ENCODE assay signal across 19 cellular contexts in the genomic region with DNA sequence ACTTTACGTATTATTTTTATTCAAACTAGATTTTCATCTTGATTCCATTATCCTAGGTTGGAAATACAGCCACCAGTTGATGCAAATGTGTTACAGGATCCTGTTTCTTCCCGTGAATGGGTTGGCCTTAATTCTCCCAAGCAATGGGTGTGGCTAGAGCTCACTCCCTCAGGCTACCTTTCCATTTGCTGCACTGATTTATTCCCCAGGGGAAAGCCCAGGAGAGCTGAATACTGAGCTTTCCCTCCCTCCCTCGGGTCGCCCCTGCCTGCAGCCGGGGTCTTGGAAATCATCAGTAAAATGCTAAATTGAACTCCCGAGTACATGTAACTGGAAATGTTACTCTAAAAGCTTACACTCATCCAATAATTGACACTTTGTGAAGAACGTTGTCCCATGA. TPM values are rescaled to one million over a fixed set of nuclear protein-coding genes. Genes with fewer than 3 reads are reported as not detected.
A peak's percentile ranks its signal among the peaks of the same experiment; 100 is the strongest.
DNase-seq lines count a peak whose midpoint lies in the region; ATAC-seq and TF ChIP-seq lines count a peak whose summit lies in the region.
"Had no signal": no experiment of that assay in that cellular context is flagged by ENCODE, and none has a peak within 500 bp of the region (broad histone marks: within the 10 kb centered on the region; RNA-seq: fewer than 3 reads in every experiment).

No MANE protein-coding gene starts in this region.

- ATAC-seq in foreskin keratinocyte (peak; percentile 55), HG03442 (IDR thresholded peaks at IDR 0.05; ENCODE audit: unreplicated experiment) (no peak)

- peak in 2 of 3 experiments; percentile 48 to 51 for DNase-seq in NCI-H1417 (lab: John Stamatoyannopoulos, UW)
- no peak for DNase-seq in NCI-H1417 treated with DMSO at 0.1 percent for 48 hours (lab: John Stamatoyannopoulos, UW)
- DNase-seq in NCI-H2107 (lab: John Stamatoyannopoulos, UW): peak; percentile 54
- DNase-seq in foreskin keratinocyte: no peak
- DNase-seq in activated CD4-positive, alpha-beta T cell treated with anti-CD3 and anti-CD28 coated beads, Interleukin-2, amount 50 U/mL, for 1 hour: no peak
- no peak for DNase-seq in NCI-H2196 treated with DMSO at 0.1 percent for 48 hours (lab: John Stamatoyannopoulos, UW; ENCODE audit: unreplicated experiment)
- DNase-seq: activated CD4-positive, alpha-beta T cell treated with anti-CD3 and anti-CD28 coated beads for 4 hours; activated naive CD4-positive, alpha-beta T cell treated with anti-CD3 and anti-CD28 coated beads, Interleukin-2, amount 50 U/mL, for 16 hours; dermis blood vessel endothelial cell; DND-41; head of caudate nucleus; Kasumi-1; nephron progenitor cell; trophoblast cell had no signal

- no peak overlapping the region for H3K9ac ChIP-seq in stomach smooth muscle (ENCODE audit: low read length in 2 of 2)

- H3K4me1 ChIP-seq in foreskin keratinocyte (peaks cover 12% of the 10 kb centered on the region), stomach smooth muscle (ENCODE audit: control insufficient read depth, insufficient read depth, low read length) (peaks cover 68% of the 10 kb centered on the region)

- H3K27ac ChIP-seq in foreskin keratinocyte: peak overlapping the region; percentile 4
- peak overlapping the region; percentile 77 for H3K27ac ChIP-seq in stomach smooth muscle (ENCODE audit: low read length)
- H3K27ac ChIP-seq: 22Rv1 had no signal

- H3K4me3 ChIP-seq in stomach smooth muscle (ENCODE audit: low read length in 2 of 2): peak overlapping the region in 1 of 2 donors; percentile 4

- no peak for TF ChIP-seq CTCF in foreskin keratinocyte (conservative IDR thresholded peaks at IDR 0.05)

- peaks cover 0 to 2% of the 10 kb centered on the region in 2 donors for H3K36me3 ChIP-seq in stomach smooth muscle (ENCODE audit: control insufficient read depth in 2 of 2, insufficient read depth in 2 of 2, low read length in 2 of 2)

- H3K27me3 ChIP-seq in foreskin keratinocyte (peaks cover 19% of the 10 kb centered on the region), stomach smooth muscle (ENCODE audit: control insufficient read depth in 1 of 2, insufficient read depth in 2 of 2, low read length in 2 of 2) (no peaks in the 10 kb centered on the region)

- no peaks in the 10 kb centered on the region for H3K9me3 ChIP-seq in stomach smooth muscle (ENCODE audit: control insufficient read depth in 2 of 2, low read length in 2 of 2)

RNA-seq across cellular contexts. Expression of a gene that starts 9.9 kb away (rescaled TPM):
- total RNA-seq in foreskin keratinocyte: 0.31 and 0.32 TPM in 2 replicates
- polyA plus RNA-seq in foreskin keratinocyte: 0.21 and 0.24 TPM in 2 replicates
- total RNA-seq: dermis blood vessel endothelial cell, mononuclear cell, RPMI7951 had no signal

Comparison
In these comparisons a context has a peak if more than half of its experiments do, and no peak if none do; other contexts are left out.
1. DNase-seq: peak in NCI-H1417 (2 of 3) and NCI-H2107 (single experiment); none in NCI-H1417 treated with DMSO at 0.1 percent for 48 hours (single experiment), foreskin keratinocyte (0 of 2), activated CD4-positive, alpha-beta T cell treated with anti-CD3 and anti-CD28 coated beads, Interleukin-2, amount 50 U/mL, for 1 hour (single experiment) and NCI-H2196 treated with DMSO at 0.1 percent for 48 hours (single experiment).